23 cellular contexts compared by ENCODE assay signal in genomic region chr6:155194399-155194798, GRCh38.
"Had no signal": no experiment of that assay in that cellular context is flagged by ENCODE, and none has a peak within 500 bp of the region (broad histone marks: within the 10 kb centered on the region; RNA-seq: fewer than 3 reads in every experiment).

No MANE protein-coding gene starts in this region.

- H3K27ac ChIP-seq: pancreas, thyroid gland had no signal

- DNase-seq: activated B cell treated with CpG ODN at 0.5 μM for 24 hours; activated CD4-positive, alpha-beta T cell treated with anti-CD3 and anti-CD28 coated beads for 4 hours; activated CD4-positive, alpha-beta T cell treated with anti-CD3 and anti-CD28 coated beads, Interleukin-2, amount 50 U/mL, for 48 hours; activated CD8-positive, alpha-beta memory T cell treated with anti-CD3 and anti-CD28 coated beads, Interleukin-2, amount 50 U/mL, for 48 hours; activated naive CD4-positive, alpha-beta T cell; activated T-cell treated with anti-CD3 and anti-CD28 coated beads, Interleukin-2, amount 50 U/mL, for 4 hours; head of caudate nucleus; hypothalamus; left cardiac atrium; pancreas; right cardiac atrium; stimulated activated CD4-positive, alpha-beta T cell treated with anti-CD3 and anti-CD28 coated beads, Interleukin-12 subunit alpha, Interleukin-12 subunit beta, amount 100 ng/mL, for 4 hours; stimulated activated CD4-positive, alpha-beta T cell treated with anti-CD3 and anti-CD28 coated beads, Interleukin-4, amount 100 ng/mL, for 4 hours; substantia nigra; T1000; thyroid gland had no signal

- H3K27me3 Mint-ChIP-seq: activated B cell treated with CpG ODN at 0.5 μM for 24 hours, brain had no signal

- H3K27me3 ChIP-seq: pancreas, thyroid gland had no signal

- H3K4me3 ChIP-seq: pancreas, thyroid gland had no signal

- ATAC-seq: activated T-cell treated with anti-CD3 and anti-CD28 coated beads, Interleukin-2, amount 50 U/mL, for 4 hours; left cardiac atrium; pancreas had no signal

- H3K9me3 Mint-ChIP-seq: activated T-cell treated with anti-CD3 and anti-CD28 coated beads, Interleukin-2, amount 50 U/mL, for 4 hours; nephron had no signal

- H3K36me3 Mint-ChIP-seq: activated naive CD8-positive, alpha-beta T cell had no signal

- H3K4me3 Mint-ChIP-seq: activated B cell treated with CpG ODN at 0.5 μM for 24 hours; activated naive CD8-positive, alpha-beta T cell; activated T-cell treated with anti-CD3 and anti-CD28 coated beads, Interleukin-2, amount 50 U/mL, for 4 hours; brain; memory B cell; nephron; stimulated activated naive CD8-positive, alpha-beta T cell treated with anti-CD3 and anti-CD28 coated beads, Interleukin-15, Interleukin-2, amounts not matched to agents 100 ng/mL and 50 ng/mL, for 24 hours; T-helper 1 cell treated with Interleukin-12 subunit alpha and Interleukin-12 subunit beta and Interleukin-4 antibody, amounts not matched to agents 30 μg/mL and 1 μg/mL, for 36 hours had no signal

- H3K27ac Mint-ChIP-seq: activated B cell treated with CpG ODN at 0.5 μM for 24 hours; activated naive CD8-positive, alpha-beta T cell; activated T-helper 2 cell treated with anti-CD3 and anti-CD28 coated beads, Interferon-gamma antibody, Interleukin-2, Interleukin-4, amounts not matched to agents 10 μg/mL and 5 μg/mL and 100 μg/mL, durations not matched to agents 14 hours and 24 hours and 36 hours; memory B cell; nephron; stimulated activated naive CD8-positive, alpha-beta T cell treated with anti-CD3 and anti-CD28 coated beads, Interleukin-15, Interleukin-2, amounts not matched to agents 100 ng/mL and 50 ng/mL, for 24 hours; T-helper 1 cell treated with Interleukin-12 subunit alpha and Interleukin-12 subunit beta and Interleukin-4 antibody, amounts not matched to agents 30 μg/mL and 1 μg/mL, for 36 hours had no signal

- H3K9me3 ChIP-seq: pancreas, thyroid gland had no signal

- H3K36me3 ChIP-seq: pancreas, thyroid gland had no signal

- H3K4me1 ChIP-seq: pancreas had no signal
